Comparison of ENCODE assay signal across 11 cellular contexts in genomic region chr9:88852794-88853193, GRCh38.
DNase-seq lines count a peak whose midpoint lies in the region; ATAC-seq and TF ChIP-seq lines count a peak whose summit lies in the region.
"Had no signal": no experiment of that assay in that cellular context is flagged by ENCODE, and none has a peak within 500 bp of the region (broad histone marks: within the 10 kb centered on the region; RNA-seq: fewer than 3 reads in every experiment).

No MANE protein-coding gene starts in this region.

- H3K79me2 ChIP-seq in fibroblast of lung (ENCODE audit: control insufficient read depth, insufficient read depth, low read length) (no peaks in the 10 kb centered on the region), osteoblast (ENCODE audit: insufficient read depth, low read length) (no peaks in the 10 kb centered on the region)

- TF ChIP-seq POLR2A in spleen (IDR thresholded peaks at IDR 0.05): no peak

- H3K36me3 ChIP-seq in fibroblast of lung (ENCODE audit: control insufficient read depth, insufficient read depth, low read length) (no peaks in the 10 kb centered on the region), osteoblast (ENCODE audit: insufficient read depth, low read length) (no peaks in the 10 kb centered on the region), spleen (no peaks in the 10 kb centered on the region)

- intact Hi-C loops in spleen (cut with DNase I; ENCODE audit: low total_unique reads): no loop called here

- H3K4me3 ChIP-seq in fibroblast of lung (replicated peaks in 1 of 4; ENCODE audit: control extremely low read depth in 1 of 4, insufficient read depth in 1 of 4, low read depth in 3 of 4, low read length in 4 of 4): no peak overlapping the region
- no peak overlapping the region for H3K4me3 ChIP-seq in osteoblast (ENCODE audit: insufficient read depth, low read length)
- no peak overlapping the region for H3K4me3 ChIP-seq in spleen

- no peaks in the 10 kb centered on the region for H3K4me1 ChIP-seq in fibroblast of lung (ENCODE audit: control insufficient read depth, extremely low read depth, insufficient read depth, low read length)
- peaks cover 4% of the 10 kb centered on the region for H3K4me1 ChIP-seq in osteoblast (ENCODE audit: insufficient read depth, low read length)
- H3K4me1 ChIP-seq in spleen: no peaks in the 10 kb centered on the region

- H3K27ac ChIP-seq in fibroblast of lung (ENCODE audit: insufficient read depth, low read length): no peak overlapping the region
- no peak overlapping the region for H3K27ac ChIP-seq in osteoblast (ENCODE audit: low read depth, low read length)
- H3K27ac ChIP-seq in spleen: no peak overlapping the region
- H3K27ac ChIP-seq: VCaP had no signal

- ATAC-seq in HG03097 (IDR thresholded peaks at IDR 0.05; ENCODE audit: low FRiP score, unreplicated experiment): no peak

- no peak overlapping the region for H3K9ac ChIP-seq in fibroblast of lung (ENCODE audit: insufficient read depth, low read length)

- 0 to 29% (median 14%) methylated on average over 1 of the region's 1 CpG for WGBS in spleen, 5 donors

- DNase-seq in GM03348 (ENCODE audit: low spot score): peak; percentile 54
- peak; percentile 13 for DNase-seq in RKO (ENCODE audit: low spot score)
- DNase-seq in fibroblast of lung (ENCODE audit: low read depth in 2 of 2): peak; percentile 90 to 91
- peak; percentile 34 for DNase-seq in osteoblast (ENCODE audit: insufficient read length, low spot score, missing footprints)
- DNase-seq in spleen: no peak
- no peak for DNase-seq in GOT3 (lab: John Stamatoyannopoulos, UW)
- DNase-seq in CD1c-positive myeloid dendritic cell (ENCODE audit: extremely low spot score): no peak
- DNase-seq: activated naive CD4-positive, alpha-beta T cell treated with anti-CD3 and anti-CD28 coated beads for 36 hours; stimulated activated CD8-positive, alpha-beta memory T cell treated with anti-CD3 and anti-CD28 coated beads, Interleukin-4, amount 100 ng/mL, for 48 hours had no signal

- no peaks in the 10 kb centered on the region for H4K20me1 ChIP-seq in fibroblast of lung (ENCODE audit: control insufficient read depth, extremely low read depth, insufficient read depth, low read length)
- no peaks in the 10 kb centered on the region for H4K20me1 ChIP-seq in osteoblast (ENCODE audit: insufficient read depth, low read length)

- no peaks in the 10 kb centered on the region for H3K27me3 ChIP-seq in fibroblast of lung (ENCODE audit: control insufficient read depth, insufficient read depth, low read length)
- no peaks in the 10 kb centered on the region for H3K27me3 ChIP-seq in osteoblast (ENCODE audit: insufficient read depth, low read length)
- H3K27me3 ChIP-seq in spleen (replicated peaks in 1 of 7): peaks cover 0 to 33% (median 0%) of the 10 kb centered on the region in 7 donors

- H3K9me3 ChIP-seq in fibroblast of lung (ENCODE audit: control insufficient read depth, insufficient read depth, low read depth, low read length) (no peaks in the 10 kb centered on the region), osteoblast (ENCODE audit: low read depth, low read length) (no peaks in the 10 kb centered on the region), spleen (peaks cover 0 to 33% (median 13%) of the 10 kb centered on the region in 8 donors)

- TF ChIP-seq CTCF in fibroblast of lung (conservative IDR thresholded peaks at IDR 0.05 in 1 of 2, IDR thresholded peaks at IDR 0.05 in 1 of 2; ENCODE audit: low read depth in 1 of 2, low read length in 2 of 2) (no peak), osteoblast (IDR thresholded peaks at IDR 0.05; ENCODE audit: extremely low read depth, low read depth, low read length) (no peak), spleen (IDR thresholded peaks at IDR 0.05 in 8 of 11, conservative IDR thresholded peaks at IDR 0.05 in 3 of 11) (no peak)

- H2AFZ ChIP-seq in fibroblast of lung (ENCODE audit: low read length): no peak overlapping the region
- H2AFZ ChIP-seq in osteoblast (ENCODE audit: low read length): no peak overlapping the region

- H3K4me2 ChIP-seq in fibroblast of lung (ENCODE audit: extremely low read depth, insufficient read depth, low read length): no peak overlapping the region
- H3K4me2 ChIP-seq in osteoblast (ENCODE audit: insufficient read depth, low read length): no peak overlapping the region

Comparison
In these comparisons a context has a peak if more than half of its experiments do, and no peak if none do; other contexts are left out.
1. DNase-seq: peak in GM03348 (single experiment), RKO (single experiment), fibroblast of lung (2 of 2) and osteoblast (single experiment); none in spleen (single experiment), GOT3 (single experiment) and CD1c-positive myeloid dendritic cell (single experiment).